8 cellular contexts compared by ENCODE assay signal in the genomic region with DNA sequence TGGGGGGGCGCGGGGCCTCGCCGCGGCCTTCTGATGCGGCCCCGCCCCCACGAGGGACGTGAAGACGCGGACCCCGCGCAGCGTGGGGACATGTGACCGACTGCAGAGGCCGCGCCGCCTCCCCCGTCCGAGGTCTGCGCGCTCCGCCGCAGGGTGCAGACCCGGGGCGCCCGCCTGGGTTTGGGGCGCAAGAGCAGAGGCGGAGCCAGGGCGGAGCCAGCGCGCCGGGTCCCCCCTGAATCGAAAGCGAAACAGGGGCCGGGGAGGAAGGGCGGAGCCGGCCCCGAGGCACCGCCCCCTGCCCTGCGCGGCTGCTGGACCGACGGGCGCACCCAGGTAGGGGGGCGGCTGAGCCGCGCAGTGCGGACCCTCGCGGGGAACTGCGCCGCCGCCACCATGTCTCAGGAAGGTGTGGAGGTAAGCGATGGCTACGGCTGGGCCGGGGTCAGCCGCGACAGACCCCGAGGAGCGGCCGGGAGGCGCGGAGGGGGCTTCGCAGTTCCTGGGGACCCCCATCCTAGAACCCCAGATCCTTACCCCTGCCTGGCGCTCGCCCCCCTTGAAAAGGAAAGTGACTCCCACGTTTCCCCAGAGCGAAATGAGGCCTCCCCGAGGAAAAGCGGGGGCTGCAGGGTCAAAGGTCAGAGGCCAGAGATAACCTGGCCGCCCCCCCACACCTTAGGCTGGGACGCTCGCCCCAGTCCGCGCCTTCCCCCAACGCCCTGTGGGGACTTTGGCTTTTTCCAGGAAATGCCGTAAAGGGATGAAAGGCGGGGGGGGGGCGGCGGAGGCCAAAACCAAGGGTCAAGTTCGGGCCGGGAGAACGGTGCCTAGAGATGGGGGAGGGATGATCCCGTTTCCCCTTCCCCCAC. TPM values are rescaled to one million over a fixed set of nuclear protein-coding genes. Genes with fewer than 3 reads are reported as not detected.
DNase-seq lines count a peak whose midpoint lies in the region; ATAC-seq and TF ChIP-seq lines count a peak whose summit lies in the region.

A gene (plus strand): TSS at position 286 of the 872 bp plus-strand sequence. CDS start 111 bp downstream, at position 397.

- no peak for TF ChIP-seq EP300 in transverse colon (IDR thresholded peaks at IDR 0.05; ENCODE audit: low read depth)

- no peak for TF ChIP-seq POLR2A in transverse colon (IDR thresholded peaks at IDR 0.05)

- in situ Hi-C loops in transverse colon (cut with MboI; ENCODE audit: low pct_ligation_motif_present in 1 of 4, low pct_unique_long_range_greater_than_20kb in 1 of 4, low sequenced_read_pairs in 3 of 4), result no loop called here

- peak in 1 of 9 donors; percentile 9 for TF ChIP-seq CTCF in heart right ventricle (IDR thresholded peaks at IDR 0.05)
- TF ChIP-seq CTCF in transverse colon (IDR thresholded peaks at IDR 0.05), result no peak

- intact Hi-C loops in heart right ventricle (cut with DNase I), result no loop called here
- intact Hi-C loops in posterior vena cava (cut with DNase I), result no loop called here
- intact Hi-C loops in transverse colon (cut with DNase I; ENCODE audit: low total_unique reads), result no loop called here

- peaks cover 0 to 15% (median 10%) of the 10 kb centered on the region in 9 donors for H3K4me1 ChIP-seq in heart right ventricle
- H3K4me1 ChIP-seq in transverse colon, result peaks cover 0 to 5% (median 1%) of the 10 kb centered on the region in 4 donors

- H3K27me3 ChIP-seq in heart right ventricle (no peaks in the 10 kb centered on the region), transverse colon (no peaks in the 10 kb centered on the region)

- H3K9me3 ChIP-seq in heart right ventricle (peaks cover 0 to 14% (median 0%) of the 10 kb centered on the region in 11 donors), transverse colon (no peaks in the 10 kb centered on the region)

- H3K4me3 ChIP-seq in heart right ventricle (peak within 1 kb of the TSS; percentile 84 to 100 (median 97)), transverse colon (peak within 1 kb of the TSS; percentile 76 to 99 (median 82))

- H3K27ac ChIP-seq in adipose tissue (ENCODE audit: low read depth, low read length), result peak within 1 kb of the TSS; percentile 15
- H3K27ac ChIP-seq in heart right ventricle, result peak within 1 kb of the TSS; percentile 84 to 99 (median 96)
- H3K27ac ChIP-seq in transverse colon, result peak within 1 kb of the TSS; percentile 85 to 93 (median 88)

- ATAC-seq in HG03558 (IDR thresholded peaks at IDR 0.05; ENCODE audit: extremely low read depth, unreplicated experiment), result peak; percentile 60
- ATAC-seq in heart right ventricle, result peak; percentile 90 to 95 (median 94)

- 0 to 1% (median 1%) methylated on average over 60 to 84 of the region's 85 CpGs for WGBS in adipose tissue, 3 donors
- 0 to 1% methylated on average over 72 to 85 of the region's 85 CpGs for WGBS in heart right ventricle, 2 donors
- WGBS in transverse colon (ENCODE audit: low coverage in 1 of 2), 2 donors, result 0% methylated on average over 40 of the region's 85 CpGs; no CpG with 5 or more reads in 1 of the 2 donors

- DNase-seq in AML-193 (lab: John Stamatoyannopoulos, UW) (peak; percentile 64 to 78), GM19240 (ENCODE audit: insufficient read length, low spot score) (peak; percentile 86), SW480 (ENCODE audit: low spot score) (peak; percentile 58), heart right ventricle (peak; percentile 74 to 80), posterior vena cava (ENCODE audit: low spot score) (peak; percentile 92), transverse colon (peak; percentile 88)

- peaks cover 0 to 30% (median 0%) of the 10 kb centered on the region in 9 donors for H3K36me3 ChIP-seq in heart right ventricle
- no peaks in the 10 kb centered on the region for H3K36me3 ChIP-seq in transverse colon

RNA-seq across cellular contexts. Expression of the gene that starts here (rescaled TPM):
- polyA plus RNA-seq in adipose tissue (10 to 100 TPM; 17.2 to 27.4 (median 22.2) TPM), heart right ventricle (10 to 100 TPM; 11.1 to 30.2 TPM)
- total RNA-seq in heart right ventricle (10 to 100 TPM in 4 of 10 donors, 1 to 10 TPM in 6; 4.0 to 18.9 (median 9.6) TPM), posterior vena cava (10 to 100 TPM; 21.7 to 26.0 TPM), transverse colon (10 to 100 TPM; 24.5 to 56.1 (median 39.0) TPM)

Comparison
In these comparisons a context has a peak if more than half of its experiments do, and no peak if none do; other contexts are left out.
1. Peak in every context shown above with its lines: DNase-seq, ATAC-seq, H3K4me3 ChIP-seq and H3K27ac ChIP-seq.
2. H3K27ac ChIP-seq: peak in every context shown above with its lines; median percentile 96 in heart right ventricle; 88 in transverse colon; 15 in adipose tissue.